34 cellular contexts compared by ENCODE assay signal in the genomic region with DNA sequence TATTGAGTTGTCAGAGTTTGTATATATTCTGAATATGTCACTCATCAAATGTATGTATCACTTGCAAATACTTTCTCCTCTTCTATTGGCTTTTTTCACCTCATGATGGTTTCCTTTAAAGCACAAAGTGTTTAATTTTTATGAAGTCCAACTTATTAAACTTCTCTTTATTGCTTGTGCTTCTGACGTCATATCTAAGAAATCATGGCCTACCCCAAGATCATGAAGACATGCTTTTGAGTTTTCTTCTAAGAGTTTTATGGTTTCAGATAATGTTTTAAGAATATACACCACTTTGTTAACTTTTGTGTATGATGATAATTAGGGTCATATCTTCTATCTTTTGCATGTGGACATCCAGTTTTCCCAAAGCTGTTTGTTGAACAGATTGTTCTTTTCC.
"Had no signal": no experiment of that assay in that cellular context is flagged by ENCODE, and none has a peak within 500 bp of the region (broad histone marks: within the 10 kb centered on the region; RNA-seq: fewer than 3 reads in every experiment).

No MANE protein-coding gene starts in this region.

- ATAC-seq: activated naive CD4-positive, alpha-beta T cell treated with anti-CD3 and anti-CD28 coated beads, Interleukin-2, amount 50 U/mL, for 72 hours; activated naive CD8-positive, alpha-beta T cell treated with anti-CD3 and anti-CD28 coated beads, Interleukin-2, amount 50 U/mL, for 24 hours; activated T-cell treated with anti-CD3 and anti-CD28 coated beads, Interleukin-2, amount 50 U/mL, for 4 hours; activated T-cell treated with anti-CD3 and anti-CD28 coated beads, Interleukin-2, amount 50 U/mL, for 72 hours; activated T-helper 17 cell treated with anti-CD3 and anti-CD28 coated beads, Interleukin-2, amount 50 U/mL, for 72 hours; body of pancreas had no signal

- H3K4me1 ChIP-seq: adrenal gland, ascending aorta, body of pancreas, breast epithelium had no signal

- H3K4me3 ChIP-seq: adrenal gland, ascending aorta, body of pancreas, breast epithelium, cardiac muscle cell had no signal

- FAIRE-seq: astrocyte, bronchial epithelial cell had no signal

- H3K36me3 ChIP-seq: adrenal gland, ascending aorta, brain microvascular endothelial cell, breast epithelium, cardiac muscle cell had no signal

- H3K27me3 ChIP-seq: adrenal gland, ascending aorta, body of pancreas, brain microvascular endothelial cell, breast epithelium, cardiac muscle cell had no signal

- H3K9me3 ChIP-seq: adrenal gland, ascending aorta, body of pancreas, breast epithelium had no signal

- H3K27ac ChIP-seq: adrenal gland, ascending aorta, body of pancreas, brain microvascular endothelial cell, breast epithelium, cardiac muscle cell had no signal

- DNase-seq: activated effector memory CD4-positive, alpha-beta T cell treated with anti-CD3 and anti-CD28 coated beads, Interleukin-2, amount 50 U/mL, for 16 hours; activated effector memory CD4-positive, alpha-beta T cell treated with Interleukin-2 at 50 U/mL for 16 hours; activated gamma-delta T cell; activated gamma-delta T cell treated with Interleukin-2 at 50 U/mL for 16 hours; activated naive CD4-positive, alpha-beta T cell; activated naive CD4-positive, alpha-beta T cell treated with anti-CD3 and anti-CD28 coated beads for 36 hours; activated naive CD4-positive, alpha-beta T cell treated with anti-CD3 and anti-CD28 coated beads, Interleukin-2, amount 10 ng/mL, durations not matched to agents 7 days and 5 days; activated naive CD4-positive, alpha-beta T cell treated with anti-CD3 and anti-CD28 coated beads, Interleukin-2, amount 50 U/mL, for 16 hours; activated naive CD4-positive, alpha-beta T cell treated with Interleukin-2 at 50 U/mL for 16 hours; activated naive CD8-positive, alpha-beta T cell treated with anti-CD3 and anti-CD28 coated beads for 36 hours; activated naive CD8-positive, alpha-beta T cell treated with anti-CD3 and anti-CD28 coated beads, Interleukin-2, amount 10 ng/mL, durations not matched to agents 7 days and 5 days; activated naive CD8-positive, alpha-beta T cell treated with anti-CD3 and anti-CD28 coated beads, Interleukin-2, amount 50 U/mL, for 24 hours; activated T-cell treated with anti-CD3 and anti-CD28 coated beads, Interleukin-2, amount 50 U/mL, for 1 hour; activated T-cell treated with anti-CD3 and anti-CD28 coated beads, Interleukin-2, amount 50 U/mL, for 24 hours; activated T-cell treated with anti-CD3 and anti-CD28 coated beads, Interleukin-2, amount 50 U/mL, for 4 hours; activated T-cell treated with anti-CD3 and anti-CD28 coated beads, Interleukin-2, amount 50 U/mL, for 48 hours; activated T-cell treated with anti-CD3 and anti-CD28 coated beads, Interleukin-2, amount 50 U/mL, for 72 hours; adrenal gland; amniotic stem cell; amygdala; anterior cingulate cortex; aorta; body of pancreas; brain microvascular endothelial cell; caudate nucleus; central memory CD4-positive, alpha-beta T cell; cerebellar nuclear complex had no signal
